1 cellular context compared by ENCODE assay signal in the genomic region with DNA sequence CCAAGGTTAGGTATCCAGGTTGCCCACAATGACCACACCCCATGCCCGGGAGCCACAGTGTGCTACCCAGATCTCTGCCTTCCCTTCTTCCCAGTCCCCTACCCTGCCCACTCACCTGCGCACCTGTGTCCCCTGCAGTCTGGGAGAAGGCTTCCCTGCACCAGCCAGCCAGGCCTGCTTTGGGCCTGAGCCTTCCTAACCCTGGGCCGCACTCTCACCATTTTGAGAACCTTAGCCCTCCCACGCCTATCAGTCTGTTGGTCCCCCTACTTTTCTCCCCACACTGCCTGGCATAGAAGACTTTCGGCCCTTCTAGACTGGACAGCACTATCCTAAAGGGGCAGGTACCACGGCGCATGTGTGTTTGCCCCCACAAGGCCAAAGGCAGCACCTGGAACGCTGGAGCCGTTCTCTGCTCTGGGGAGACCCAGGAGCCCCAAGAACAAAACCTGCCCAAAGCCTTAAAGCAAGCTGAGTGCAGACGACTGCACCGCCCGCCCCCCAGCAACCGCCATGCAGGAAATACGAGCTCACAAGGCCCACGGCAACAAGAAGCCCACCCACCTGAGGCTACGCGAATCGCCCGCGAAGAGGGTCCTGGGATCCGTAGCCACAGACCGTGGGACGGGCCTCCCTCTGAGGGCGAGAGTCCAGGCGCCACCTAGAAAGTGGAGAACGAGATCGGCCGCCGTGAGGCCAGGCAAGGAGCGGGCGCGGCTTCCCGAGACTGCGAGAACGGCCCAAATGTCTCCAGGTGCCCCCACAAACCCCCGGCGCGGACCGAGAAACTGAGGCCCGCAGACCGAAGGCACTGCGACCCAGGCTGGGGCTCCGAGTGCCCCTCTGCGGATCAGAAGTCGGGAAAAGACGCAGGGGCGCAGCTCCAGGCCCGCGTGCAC.
TF ChIP-seq lines count a peak whose summit lies in the region.

No MANE protein-coding gene starts in this region.

TF ChIP-seq in K562, 482 proteins besides CTCF, POLR2A, EP300 and RAD21 (continued from another document and continues in another):
- TF ChIP-seq, protein P1, sequence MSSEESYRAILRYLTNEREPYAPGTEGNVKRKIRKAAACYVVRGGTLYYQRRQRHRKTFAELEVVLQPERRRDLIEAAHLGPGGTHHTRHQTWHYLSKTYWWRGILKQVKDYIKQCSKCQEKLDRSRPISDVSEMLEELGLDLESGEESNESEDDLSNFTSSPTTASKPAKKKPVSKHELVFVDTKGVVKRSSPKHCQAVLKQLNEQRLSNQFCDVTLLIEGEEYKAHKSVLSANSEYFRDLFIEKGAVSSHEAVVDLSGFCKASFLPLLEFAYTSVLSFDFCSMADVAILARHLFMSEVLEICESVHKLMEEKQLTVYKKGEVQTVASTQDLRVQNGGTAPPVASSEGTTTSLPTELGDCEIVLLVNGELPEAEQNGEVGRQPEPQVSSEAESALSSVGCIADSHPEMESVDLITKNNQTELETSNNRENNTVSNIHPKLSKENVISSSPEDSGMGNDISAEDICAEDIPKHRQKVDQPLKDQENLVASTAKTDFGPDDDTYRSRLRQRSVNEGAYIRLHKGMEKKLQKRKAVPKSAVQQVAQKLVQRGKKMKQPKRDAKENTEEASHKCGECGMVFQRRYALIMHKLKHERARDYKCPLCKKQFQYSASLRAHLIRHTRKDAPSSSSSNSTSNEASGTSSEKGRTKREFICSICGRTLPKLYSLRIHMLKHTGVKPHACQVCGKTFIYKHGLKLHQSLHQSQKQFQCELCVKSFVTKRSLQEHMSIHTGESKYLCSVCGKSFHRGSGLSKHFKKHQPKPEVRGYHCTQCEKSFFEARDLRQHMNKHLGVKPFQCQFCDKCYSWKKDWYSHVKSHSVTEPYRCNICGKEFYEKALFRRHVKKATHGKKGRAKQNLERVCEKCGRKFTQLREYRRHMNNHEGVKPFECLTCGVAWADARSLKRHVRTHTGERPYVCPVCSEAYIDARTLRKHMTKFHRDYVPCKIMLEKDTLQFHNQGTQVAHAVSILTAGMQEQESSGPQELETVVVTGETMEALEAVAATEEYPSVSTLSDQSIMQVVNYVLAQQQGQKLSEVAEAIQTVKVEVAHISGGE (CRISPR knock-in tag; IDR thresholded peaks at IDR 0.05), result 0 out of 6 replicates have a peak, but pooled peaks of 1 of the 3 experiments have one; percentile 38
- no peak for TF ChIP-seq ZNF184 (CRISPR knock-in tag; IDR thresholded peaks at IDR 0.05)
- no peak for TF ChIP-seq ATF6 (CRISPR knock-in tag; IDR thresholded peaks at IDR 0.05)
- TF ChIP-seq MYNN (IDR thresholded peaks at IDR 0.05), result no peak
- TF ChIP-seq MYNN (CRISPR knock-in tag; IDR thresholded peaks at IDR 0.05), result no peak
- TF ChIP-seq ZNF785 (CRISPR knock-in tag; IDR thresholded peaks at IDR 0.05), result no peak
- no peak for TF ChIP-seq CBFA2T2 (conservative IDR thresholded peaks at IDR 0.05)
- TF ChIP-seq PTRF (tag; IDR thresholded peaks at IDR 0.05), result no peak
- no peak for TF ChIP-seq ZKSCAN1 (IDR thresholded peaks at IDR 0.05; ENCODE audit: low read depth, low read length)
- no peak for TF ChIP-seq ZNF146 (CRISPR knock-in tag; IDR thresholded peaks at IDR 0.05; ENCODE audit: unreplicated experiment)
- TF ChIP-seq BCL6 (CRISPR knock-in tag; IDR thresholded peaks at IDR 0.05), result no peak
- TF ChIP-seq, protein P2, sequence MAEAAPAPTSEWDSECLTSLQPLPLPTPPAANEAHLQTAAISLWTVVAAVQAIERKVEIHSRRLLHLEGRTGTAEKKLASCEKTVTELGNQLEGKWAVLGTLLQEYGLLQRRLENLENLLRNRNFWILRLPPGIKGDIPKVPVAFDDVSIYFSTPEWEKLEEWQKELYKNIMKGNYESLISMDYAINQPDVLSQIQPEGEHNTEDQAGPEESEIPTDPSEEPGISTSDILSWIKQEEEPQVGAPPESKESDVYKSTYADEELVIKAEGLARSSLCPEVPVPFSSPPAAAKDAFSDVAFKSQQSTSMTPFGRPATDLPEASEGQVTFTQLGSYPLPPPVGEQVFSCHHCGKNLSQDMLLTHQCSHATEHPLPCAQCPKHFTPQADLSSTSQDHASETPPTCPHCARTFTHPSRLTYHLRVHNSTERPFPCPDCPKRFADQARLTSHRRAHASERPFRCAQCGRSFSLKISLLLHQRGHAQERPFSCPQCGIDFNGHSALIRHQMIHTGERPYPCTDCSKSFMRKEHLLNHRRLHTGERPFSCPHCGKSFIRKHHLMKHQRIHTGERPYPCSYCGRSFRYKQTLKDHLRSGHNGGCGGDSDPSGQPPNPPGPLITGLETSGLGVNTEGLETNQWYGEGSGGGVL (CRISPR knock-in tag; IDR thresholded peaks at IDR 0.05), result no peak
- no peak for TF ChIP-seq NFYB (IDR thresholded peaks at IDR 0.05; ENCODE audit: extremely low read depth, insufficient read length)
- no peak for TF ChIP-seq ZNF589 (CRISPR knock-in tag; IDR thresholded peaks at IDR 0.05; ENCODE audit: low read depth)
- no peak for TF ChIP-seq ZBTB7A (IDR thresholded peaks at IDR 0.05; ENCODE audit: borderline replicate concordance, control insufficient read depth, low read depth, low read length)
- TF ChIP-seq SMAD1 (IDR thresholded peaks at IDR 0.05; ENCODE audit: low read depth, low read length, partially characterized antibody), result no peak
- TF ChIP-seq EZH2 (IDR thresholded peaks at IDR 0.05; ENCODE audit: borderline replicate concordance, low read depth, low read length), result no peak
- no peak for TF ChIP-seq ZNF445 (CRISPR knock-in tag; IDR thresholded peaks at IDR 0.05; ENCODE audit: low read depth)
- no peak for TF ChIP-seq SMC3 (conservative IDR thresholded peaks at IDR 0.05; ENCODE audit: insufficient read depth, low read depth, low read length)
- no peak for TF ChIP-seq RAD51 (IDR thresholded peaks at IDR 0.05; ENCODE audit: borderline replicate concordance, low read depth)
- no peak for TF ChIP-seq SRSF1 (IDR thresholded peaks at IDR 0.05; ENCODE audit: low read depth, low read length)
- TF ChIP-seq MTA2 (IDR thresholded peaks at IDR 0.05; ENCODE audit: low read depth), result no peak
- no peak for TF ChIP-seq NUFIP1 (IDR thresholded peaks at IDR 0.05; ENCODE audit: partially characterized antibody)
- TF ChIP-seq CC2D1A (IDR thresholded peaks at IDR 0.05), result no peak
- no peak for TF ChIP-seq PHF21A (IDR thresholded peaks at IDR 0.05; ENCODE audit: borderline replicate concordance, low read depth)
- no peak for TF ChIP-seq COPS2 (conservative IDR thresholded peaks at IDR 0.05)
- no peak for TF ChIP-seq CHAMP1 (IDR thresholded peaks at IDR 0.05)
- peak; percentile 16; the same call in 1 of the 2 replicates for TF ChIP-seq ATF4 (CRISPR knock-in tag; IDR thresholded peaks at IDR 0.05)
- TF ChIP-seq ZNF3 (CRISPR knock-in tag; IDR thresholded peaks at IDR 0.05), result no peak
- peak; percentile 53; the same call in 1 of the 2 replicates for TF ChIP-seq ZNF586 (CRISPR knock-in tag; conservative IDR thresholded peaks at IDR 0.05)
- no peak for TF ChIP-seq CEBPB (tag; IDR thresholded peaks at IDR 0.05)
- no peak for TF ChIP-seq STAT5A (IDR thresholded peaks at IDR 0.05; ENCODE audit: borderline replicate concordance, low read length)
- no peak for TF ChIP-seq GMEB1 (CRISPR knock-in tag; IDR thresholded peaks at IDR 0.05)
- TF ChIP-seq, protein P3, sequence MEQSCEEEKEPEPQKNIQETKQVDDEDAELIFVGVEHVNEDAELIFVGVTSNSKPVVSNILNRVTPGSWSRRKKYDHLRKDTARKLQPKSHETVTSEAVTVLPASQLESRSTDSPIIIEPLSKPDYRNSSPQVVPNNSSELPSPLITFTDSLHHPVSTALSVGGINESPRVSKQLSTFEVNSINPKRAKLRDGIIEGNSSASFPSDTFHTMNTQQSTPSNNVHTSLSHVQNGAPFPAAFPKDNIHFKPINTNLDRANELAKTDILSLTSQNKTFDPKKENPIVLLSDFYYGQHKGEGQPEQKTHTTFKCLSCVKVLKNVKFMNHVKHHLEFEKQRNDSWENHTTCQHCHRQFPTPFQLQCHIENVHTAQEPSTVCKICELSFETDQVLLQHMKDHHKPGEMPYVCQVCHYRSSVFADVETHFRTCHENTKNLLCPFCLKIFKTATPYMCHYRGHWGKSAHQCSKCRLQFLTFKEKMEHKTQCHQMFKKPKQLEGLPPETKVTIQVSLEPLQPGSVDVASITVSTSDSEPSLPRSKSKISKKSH (CRISPR knock-in tag; IDR thresholded peaks at IDR 0.05), result no peak
- TF ChIP-seq ETS2 (tag; IDR thresholded peaks at IDR 0.05; ENCODE audit: borderline replicate concordance, poor library complexity, severe bottlenecking), result no peak
- TF ChIP-seq, protein P4, sequence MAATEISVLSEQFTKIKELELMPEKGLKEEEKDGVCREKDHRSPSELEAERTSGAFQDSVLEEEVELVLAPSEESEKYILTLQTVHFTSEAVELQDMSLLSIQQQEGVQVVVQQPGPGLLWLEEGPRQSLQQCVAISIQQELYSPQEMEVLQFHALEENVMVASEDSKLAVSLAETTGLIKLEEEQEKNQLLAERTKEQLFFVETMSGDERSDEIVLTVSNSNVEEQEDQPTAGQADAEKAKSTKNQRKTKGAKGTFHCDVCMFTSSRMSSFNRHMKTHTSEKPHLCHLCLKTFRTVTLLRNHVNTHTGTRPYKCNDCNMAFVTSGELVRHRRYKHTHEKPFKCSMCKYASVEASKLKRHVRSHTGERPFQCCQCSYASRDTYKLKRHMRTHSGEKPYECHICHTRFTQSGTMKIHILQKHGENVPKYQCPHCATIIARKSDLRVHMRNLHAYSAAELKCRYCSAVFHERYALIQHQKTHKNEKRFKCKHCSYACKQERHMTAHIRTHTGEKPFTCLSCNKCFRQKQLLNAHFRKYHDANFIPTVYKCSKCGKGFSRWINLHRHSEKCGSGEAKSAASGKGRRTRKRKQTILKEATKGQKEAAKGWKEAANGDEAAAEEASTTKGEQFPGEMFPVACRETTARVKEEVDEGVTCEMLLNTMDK (IDR thresholded peaks at IDR 0.05; ENCODE audit: borderline replicate concordance, insufficient read depth, low read depth, low read length, poor library complexity, severe bottlenecking), result no peak
- TF ChIP-seq ZNF699 (CRISPR knock-in tag; IDR thresholded peaks at IDR 0.05; ENCODE audit: insufficient replicate concordance), result no peak
- TF ChIP-seq L3MBTL2 (IDR thresholded peaks at IDR 0.05), result no peak
- TF ChIP-seq ZNF12 (CRISPR knock-in tag; IDR thresholded peaks at IDR 0.05), result no peak
- no peak for TF ChIP-seq NR1H2 (CRISPR knock-in tag; IDR thresholded peaks at IDR 0.05)
- TF ChIP-seq RBM15 (IDR thresholded peaks at IDR 0.05; ENCODE audit: insufficient read depth, low read length), result no peak
- TF ChIP-seq, protein P5, sequence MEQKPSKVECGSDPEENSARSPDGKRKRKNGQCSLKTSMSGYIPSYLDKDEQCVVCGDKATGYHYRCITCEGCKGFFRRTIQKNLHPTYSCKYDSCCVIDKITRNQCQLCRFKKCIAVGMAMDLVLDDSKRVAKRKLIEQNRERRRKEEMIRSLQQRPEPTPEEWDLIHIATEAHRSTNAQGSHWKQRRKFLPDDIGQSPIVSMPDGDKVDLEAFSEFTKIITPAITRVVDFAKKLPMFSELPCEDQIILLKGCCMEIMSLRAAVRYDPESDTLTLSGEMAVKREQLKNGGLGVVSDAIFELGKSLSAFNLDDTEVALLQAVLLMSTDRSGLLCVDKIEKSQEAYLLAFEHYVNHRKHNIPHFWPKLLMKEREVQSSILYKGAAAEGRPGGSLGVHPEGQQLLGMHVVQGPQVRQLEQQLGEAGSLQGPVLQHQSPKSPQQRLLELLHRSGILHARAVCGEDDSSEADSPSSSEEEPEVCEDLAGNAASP (IDR thresholded peaks at IDR 0.05), result no peak
